Comparison of ENCODE assay signal across 13 cellular contexts in the genomic region with DNA sequence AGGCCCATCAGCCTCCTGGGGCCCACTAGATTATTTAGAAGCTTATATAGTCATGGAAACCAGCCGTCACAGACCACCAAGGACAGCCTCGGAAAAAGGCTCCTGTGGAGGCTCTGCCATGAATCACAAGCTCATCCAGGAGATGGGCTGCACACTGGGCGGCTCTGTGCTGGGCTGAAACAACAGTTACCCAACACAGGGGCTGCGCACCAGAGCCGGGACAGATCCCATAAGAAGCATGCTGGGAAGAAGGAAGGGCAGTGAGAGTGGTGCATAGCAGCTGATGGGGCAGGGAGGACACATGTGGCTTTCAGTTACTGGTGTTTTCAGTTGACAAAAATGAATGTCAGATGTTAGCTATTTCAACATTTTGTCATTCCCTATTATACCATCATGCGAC.
DNase-seq lines count a peak whose midpoint lies in the region; ATAC-seq and TF ChIP-seq lines count a peak whose summit lies in the region.
"Had no signal": no experiment of that assay in that cellular context is flagged by ENCODE, and none has a peak within 500 bp of the region (broad histone marks: within the 10 kb centered on the region; RNA-seq: fewer than 3 reads in every experiment).

No MANE protein-coding gene starts in this region.

- DNase-seq in AG08395 (ENCODE audit: low spot score): peak; percentile 50
- no peak for DNase-seq in WTC11 (ENCODE audit: low spot score)
- DNase-seq in fibroblast of peridontal ligament (ENCODE audit: extremely low read depth): peak; percentile 15
- DNase-seq in sigmoid colon: no peak
- no peak for DNase-seq in immature natural killer cell
- no peak for DNase-seq in body of pancreas
- no peak for DNase-seq in activated T-helper 1 cell treated with anti-CD3 and anti-CD28 coated beads, Interleukin-12 subunit alpha, Interleukin-12 subunit beta, Interleukin-2, Interleukin-4 antibody, amounts not matched to agents 30 ng/mL and 10 ng/mL and 1 ng/mL, durations not matched to agents 14 hours and 24 hours and 36 hours (ENCODE audit: low spot score)
- DNase-seq: DMS 273 treated with DMSO at 0.1 percent for 48 hours, NCI-H446, posterior cingulate gyrus, trophoblast cell had no signal

- CTCF ChIA-PET in WTC11 (lab: Charles Lee): no interaction called here

- H3K4me1 ChIP-seq in sigmoid colon (peaks cover 0 to 18% (median 8%) of the 10 kb centered on the region in 4 donors), body of pancreas (no peaks in the 10 kb centered on the region)

- intact Hi-C loops in sigmoid colon (cut with DNase I) (no loop called here), body of pancreas (cut with DNase I) (no loop called here)
- intact Hi-C loops in activated T-helper 1 cell treated with anti-CD3 and anti-CD28 coated beads, Interleukin-12 subunit alpha, Interleukin-12 subunit beta, Interleukin-2, Interleukin-4 antibody, amounts not matched to agents 30 ng/mL and 10 ng/mL and 1 ng/mL, durations not matched to agents 14 hours and 24 hours and 36 hours (cut with micrococcal nuclease): no loop called here

- H3K4me3 ChIP-seq in sigmoid colon: no peak overlapping the region
- H3K4me3 ChIP-seq in body of pancreas: no peak overlapping the region

- H3K27me3 ChIP-seq in sigmoid colon (no peaks in the 10 kb centered on the region), body of pancreas (no peaks in the 10 kb centered on the region)

- ATAC-seq in WTC11: no peak
- no peak for ATAC-seq in body of pancreas
- ATAC-seq in GM21447 (IDR thresholded peaks at IDR 0.05; ENCODE audit: unreplicated experiment): no peak

- no peak for TF ChIP-seq POLR2A in sigmoid colon (IDR thresholded peaks at IDR 0.05)
- TF ChIP-seq POLR2A in body of pancreas (IDR thresholded peaks at IDR 0.05): no peak

- H3K4me1 Mint-ChIP-seq in WTC11: peaks cover 10% of the 10 kb centered on the region
- peaks cover 23 to 43% of the 10 kb centered on the region in 2 donors for H3K4me1 Mint-ChIP-seq in immature natural killer cell
- peaks cover 12% of the 10 kb centered on the region for H3K4me1 Mint-ChIP-seq in activated T-helper 1 cell treated with anti-CD3 and anti-CD28 coated beads, Interleukin-12 subunit alpha, Interleukin-12 subunit beta, Interleukin-2, Interleukin-4 antibody, amounts not matched to agents 30 ng/mL and 10 ng/mL and 1 ng/mL, durations not matched to agents 14 hours and 24 hours and 36 hours (ENCODE audit: low read depth)

- H3K9me3 Mint-ChIP-seq in WTC11 (no peaks in the 10 kb centered on the region), immature natural killer cell (no peaks in the 10 kb centered on the region)
- no peaks in the 10 kb centered on the region for H3K9me3 Mint-ChIP-seq in activated T-helper 1 cell treated with anti-CD3 and anti-CD28 coated beads, Interleukin-12 subunit alpha, Interleukin-12 subunit beta, Interleukin-2, Interleukin-4 antibody, amounts not matched to agents 30 ng/mL and 10 ng/mL and 1 ng/mL, durations not matched to agents 14 hours and 24 hours and 36 hours
- H3K9me3 Mint-ChIP-seq: central memory CD8-positive, alpha-beta T cell had no signal

- H3K27me3 Mint-ChIP-seq in WTC11 (ENCODE audit: low read depth) (no peaks in the 10 kb centered on the region), immature natural killer cell (ENCODE audit: low read depth in 3 of 3) (no peaks in the 10 kb centered on the region)
- no peaks in the 10 kb centered on the region for H3K27me3 Mint-ChIP-seq in activated T-helper 1 cell treated with anti-CD3 and anti-CD28 coated beads, Interleukin-12 subunit alpha, Interleukin-12 subunit beta, Interleukin-2, Interleukin-4 antibody, amounts not matched to agents 30 ng/mL and 10 ng/mL and 1 ng/mL, durations not matched to agents 14 hours and 24 hours and 36 hours (ENCODE audit: insufficient read depth)
- H3K27me3 Mint-ChIP-seq: central memory CD8-positive, alpha-beta T cell had no signal

- no peak for TF ChIP-seq CTCF in WTC11 (IDR thresholded peaks at IDR 0.05)
- no peak for TF ChIP-seq CTCF in sigmoid colon (IDR thresholded peaks at IDR 0.05)
- TF ChIP-seq CTCF in body of pancreas (IDR thresholded peaks at IDR 0.05): no peak

- WGBS in sigmoid colon, 2 donors: 92 to 93% methylated on average over 6 of the region's 6 CpGs
- WGBS in body of pancreas, 2 donors: 79 to 88% methylated on average over 6 of the region's 6 CpGs

- H3K36me3 Mint-ChIP-seq in WTC11 (peaks cover 76% of the 10 kb centered on the region), immature natural killer cell (peaks cover 28 to 76% (median 29%) of the 10 kb centered on the region in 3 donors)
- peaks cover 50% of the 10 kb centered on the region for H3K36me3 Mint-ChIP-seq in activated T-helper 1 cell treated with anti-CD3 and anti-CD28 coated beads, Interleukin-12 subunit alpha, Interleukin-12 subunit beta, Interleukin-2, Interleukin-4 antibody, amounts not matched to agents 30 ng/mL and 10 ng/mL and 1 ng/mL, durations not matched to agents 14 hours and 24 hours and 36 hours (ENCODE audit: low read depth)

- no peak for TF ChIP-seq EP300 in sigmoid colon (IDR thresholded peaks at IDR 0.05)

- H3K27ac Mint-ChIP-seq in WTC11 (peak overlapping the region; percentile 50; the same call in 1 of the 2 replicates), immature natural killer cell (peak overlapping the region in 2 of 6 donors; percentile 34 to 69)
- no peak overlapping the region for H3K27ac Mint-ChIP-seq in activated T-helper 1 cell treated with anti-CD3 and anti-CD28 coated beads, Interleukin-12 subunit alpha, Interleukin-12 subunit beta, Interleukin-2, Interleukin-4 antibody, amounts not matched to agents 30 ng/mL and 10 ng/mL and 1 ng/mL, durations not matched to agents 14 hours and 24 hours and 36 hours

- H3K9me3 ChIP-seq in sigmoid colon: no peaks in the 10 kb centered on the region
- H3K9me3 ChIP-seq in body of pancreas: no peaks in the 10 kb centered on the region

- POLR2A ChIA-PET in WTC11 (lab: Charles Lee): no interaction called here

- H3K36me3 ChIP-seq in sigmoid colon: peaks cover 0 to 87% (median 16%) of the 10 kb centered on the region in 4 donors
- H3K36me3 ChIP-seq in body of pancreas (replicated peaks in 1 of 2; ENCODE audit: insufficient read depth in 1 of 2, low read depth in 2 of 2): peaks cover 0 to 21% of the 10 kb centered on the region in 2 donors

- H3K27ac ChIP-seq in sigmoid colon (peak overlapping the region; percentile 45 to 69 (median 53)), body of pancreas (no peak overlapping the region)

- H3K4me3 Mint-ChIP-seq in WTC11 (no peak overlapping the region), immature natural killer cell (no peak overlapping the region)
- no peak overlapping the region for H3K4me3 Mint-ChIP-seq in activated T-helper 1 cell treated with anti-CD3 and anti-CD28 coated beads, Interleukin-12 subunit alpha, Interleukin-12 subunit beta, Interleukin-2, Interleukin-4 antibody, amounts not matched to agents 30 ng/mL and 10 ng/mL and 1 ng/mL, durations not matched to agents 14 hours and 24 hours and 36 hours
- H3K4me3 Mint-ChIP-seq: central memory CD8-positive, alpha-beta T cell had no signal

TF ChIP-seq in WTC11, 78 proteins besides CTCF, POLR2A, EP300 and RAD21 (continues in another document):
- no peak for TF ChIP-seq JAZF1 (CRISPR knock-in tag; IDR thresholded peaks at IDR 0.05)
- TF ChIP-seq, protein P1, sequence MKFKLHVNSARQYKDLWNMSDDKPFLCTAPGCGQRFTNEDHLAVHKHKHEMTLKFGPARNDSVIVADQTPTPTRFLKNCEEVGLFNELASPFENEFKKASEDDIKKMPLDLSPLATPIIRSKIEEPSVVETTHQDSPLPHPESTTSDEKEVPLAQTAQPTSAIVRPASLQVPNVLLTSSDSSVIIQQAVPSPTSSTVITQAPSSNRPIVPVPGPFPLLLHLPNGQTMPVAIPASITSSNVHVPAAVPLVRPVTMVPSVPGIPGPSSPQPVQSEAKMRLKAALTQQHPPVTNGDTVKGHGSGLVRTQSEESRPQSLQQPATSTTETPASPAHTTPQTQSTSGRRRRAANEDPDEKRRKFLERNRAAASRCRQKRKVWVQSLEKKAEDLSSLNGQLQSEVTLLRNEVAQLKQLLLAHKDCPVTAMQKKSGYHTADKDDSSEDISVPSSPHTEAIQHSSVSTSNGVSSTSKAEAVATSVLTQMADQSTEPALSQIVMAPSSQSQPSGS (CRISPR knock-in tag; IDR thresholded peaks at IDR 0.05; ENCODE audit: borderline replicate concordance, low read depth): no peak
- TF ChIP-seq, protein P2, sequence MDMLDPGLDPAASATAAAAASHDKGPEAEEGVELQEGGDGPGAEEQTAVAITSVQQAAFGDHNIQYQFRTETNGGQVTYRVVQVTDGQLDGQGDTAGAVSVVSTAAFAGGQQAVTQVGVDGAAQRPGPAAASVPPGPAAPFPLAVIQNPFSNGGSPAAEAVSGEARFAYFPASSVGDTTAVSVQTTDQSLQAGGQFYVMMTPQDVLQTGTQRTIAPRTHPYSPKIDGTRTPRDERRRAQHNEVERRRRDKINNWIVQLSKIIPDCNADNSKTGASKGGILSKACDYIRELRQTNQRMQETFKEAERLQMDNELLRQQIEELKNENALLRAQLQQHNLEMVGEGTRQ (CRISPR knock-in tag; IDR thresholded peaks at IDR 0.05): no peak
- TF ChIP-seq SMAD3 (CRISPR knock-in tag; IDR thresholded peaks at IDR 0.05; ENCODE audit: borderline replicate concordance): no peak
- no peak for TF ChIP-seq ZNF138 (CRISPR knock-in tag; conservative IDR thresholded peaks at IDR 0.05)
- TF ChIP-seq JUN (CRISPR knock-in tag; IDR thresholded peaks at IDR 0.05): no peak
- no peak for TF ChIP-seq SP1 (CRISPR knock-in tag; conservative IDR thresholded peaks at IDR 0.05)
- no peak for TF ChIP-seq ZNF121 (CRISPR knock-in tag; IDR thresholded peaks at IDR 0.05)
- TF ChIP-seq, protein P3, sequence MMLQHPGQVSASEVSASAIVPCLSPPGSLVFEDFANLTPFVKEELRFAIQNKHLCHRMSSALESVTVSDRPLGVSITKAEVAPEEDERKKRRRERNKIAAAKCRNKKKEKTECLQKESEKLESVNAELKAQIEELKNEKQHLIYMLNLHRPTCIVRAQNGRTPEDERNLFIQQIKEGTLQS (CRISPR knock-in tag; conservative IDR thresholded peaks at IDR 0.05): no peak
- no peak for TF ChIP-seq CREB1 (CRISPR knock-in tag; IDR thresholded peaks at IDR 0.05)
- no peak for TF ChIP-seq NR3C1 (CRISPR knock-in tag; conservative IDR thresholded peaks at IDR 0.05; ENCODE audit: low read depth)

Comparison
In these comparisons a context has a peak if more than half of its experiments do, and no peak if none do; other contexts are left out.
1. DNase-seq: peak in AG08395 (single experiment) and fibroblast of peridontal ligament (single experiment); none in WTC11 (single experiment), sigmoid colon (single experiment), immature natural killer cell (0 of 3), body of pancreas (0 of 4) and activated T-helper 1 cell treated with anti-CD3 and anti-CD28 coated beads, Interleukin-12 subunit alpha, Interleukin-12 subunit beta, Interleukin-2, Interleukin-4 antibody, amounts not matched to agents 30 ng/mL and 10 ng/mL and 1 ng/mL, durations not matched to agents 14 hours and 24 hours and 36 hours (single experiment).
2. H3K27ac ChIP-seq: peak in sigmoid colon (4 of 4); none in body of pancreas (0 of 4).